8 cellular contexts compared by ENCODE assay signal in the genomic region with DNA sequence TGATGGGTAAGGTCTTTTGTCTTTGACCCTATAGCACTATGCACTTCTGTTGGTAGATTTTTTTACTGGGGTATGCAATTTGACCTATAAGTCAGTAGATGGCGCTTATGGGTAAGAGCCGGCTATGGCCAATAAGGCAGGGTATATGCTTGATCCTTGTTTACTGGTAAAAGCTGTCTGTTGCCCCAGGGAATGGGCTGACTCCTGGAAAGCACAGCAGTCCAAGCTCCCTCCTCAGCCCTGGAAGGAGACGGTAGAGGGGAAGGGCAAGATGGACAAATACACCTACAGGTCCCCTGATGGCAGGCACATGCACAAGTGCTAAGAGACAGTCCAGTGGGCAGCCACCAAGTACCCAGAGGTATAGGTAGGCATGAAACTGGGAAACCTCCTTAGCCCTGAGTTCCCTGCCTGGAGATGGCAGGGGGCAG.
DNase-seq lines count a peak whose midpoint lies in the region; ATAC-seq and TF ChIP-seq lines count a peak whose summit lies in the region.

No MANE protein-coding gene starts in this region.

- intact Hi-C loops in vagina (cut with DNase I), result no loop called here
- intact Hi-C loops in activated T-helper 1 cell treated with anti-CD3 and anti-CD28 coated beads, Interleukin-12 subunit alpha, Interleukin-12 subunit beta, Interleukin-2, Interleukin-4 antibody, amounts not matched to agents 30 ng/mL and 10 ng/mL and 1 ng/mL, durations not matched to agents 14 hours and 24 hours and 36 hours (cut with micrococcal nuclease), result loop anchor here (1.0 kb wide), 1 partner anchor 514 kb away; no protein-coding TSS in a partner anchor

- TF ChIP-seq CTCF in SK-N-SH (IDR thresholded peaks at IDR 0.05) (peak; percentile 83), vagina (IDR thresholded peaks at IDR 0.05) (peak in 1 of 3 experiments; percentile 18)

- H3K79me2 ChIP-seq in SK-N-SH (ENCODE audit: insufficient read depth), result no peaks in the 10 kb centered on the region

- ATAC-seq in GM19463 (IDR thresholded peaks at IDR 0.05; ENCODE audit: unreplicated experiment) (peak; percentile 88), HG03565 (IDR thresholded peaks at IDR 0.05; ENCODE audit: unreplicated experiment) (peak; percentile 83)

- H3K27me3 ChIP-seq in SK-N-SH (ENCODE audit: insufficient read depth), result no peaks in the 10 kb centered on the region
- no peaks in the 10 kb centered on the region for H3K27me3 ChIP-seq in vagina

- TF ChIP-seq RAD21 in SK-N-SH (IDR thresholded peaks at IDR 0.05; ENCODE audit: low read length), result peak; percentile 88

- H3K9me2 ChIP-seq in SK-N-SH, result no peaks in the 10 kb centered on the region

- TF ChIP-seq POLR2A in vagina (IDR thresholded peaks at IDR 0.05), result no peak

- H3K4me2 ChIP-seq in SK-N-SH, result no peak overlapping the region

- H3K36me3 ChIP-seq in SK-N-SH (replicated peaks in 1 of 2; ENCODE audit: control insufficient read depth in 1 of 2, insufficient read depth in 2 of 2, low read length in 1 of 2), result no peaks in the 10 kb centered on the region
- H3K36me3 ChIP-seq in vagina, result no peaks in the 10 kb centered on the region

- no peaks in the 10 kb centered on the region for H4K20me1 ChIP-seq in SK-N-SH (ENCODE audit: insufficient read depth)

- peaks cover 0 to 8% of the 10 kb centered on the region in 2 experiments; a peak in 1 of 4 replicates for H3K4me1 ChIP-seq in SK-N-SH (ENCODE audit: control insufficient read depth in 1 of 2, insufficient read depth in 2 of 2, low read depth in 1 of 2, low read length in 1 of 2)
- H3K4me1 ChIP-seq in vagina, result no peaks in the 10 kb centered on the region

- TF ChIP-seq EP300 in SK-N-SH (IDR thresholded peaks at IDR 0.05; ENCODE audit: borderline replicate concordance in 1 of 2, low read depth in 1 of 2, low read length in 1 of 2), result no peak

- no peaks in the 10 kb centered on the region for H3K4me1 Mint-ChIP-seq in activated T-helper 1 cell treated with anti-CD3 and anti-CD28 coated beads, Interleukin-12 subunit alpha, Interleukin-12 subunit beta, Interleukin-2, Interleukin-4 antibody, amounts not matched to agents 30 ng/mL and 10 ng/mL and 1 ng/mL, durations not matched to agents 14 hours and 24 hours and 36 hours (ENCODE audit: low read depth)

- H3K27ac Mint-ChIP-seq in activated T-helper 1 cell treated with anti-CD3 and anti-CD28 coated beads, Interleukin-12 subunit alpha, Interleukin-12 subunit beta, Interleukin-2, Interleukin-4 antibody, amounts not matched to agents 30 ng/mL and 10 ng/mL and 1 ng/mL, durations not matched to agents 14 hours and 24 hours and 36 hours, result no peak overlapping the region

- no peak overlapping the region; a peak in 1 of 4 replicates for H3K4me3 ChIP-seq in SK-N-SH (ENCODE audit: low read depth in 2 of 2, low read length in 1 of 2)
- H3K4me3 ChIP-seq in vagina, result no peak overlapping the region

- H3F3A ChIP-seq in SK-N-SH (replicated peaks; ENCODE audit: insufficient read depth), result no peaks in the 10 kb centered on the region

- 26% methylated on average over 3 of the region's 3 CpGs for WGBS in SK-N-SH (ENCODE audit: low lambda C conversion rate)

- CTCF ChIA-PET in SK-N-SH (lab: Yijun Ruan, JAX), result interaction anchor here (0.5 to 3.0 kb wide), 36 partner anchors 9 to 533 kb away, joined by 3 to 14 read pairs (median 3); a partner anchor contains a TSS

- peaks cover 2% of the 10 kb centered on the region for H3K27me3 Mint-ChIP-seq in activated T-helper 1 cell treated with anti-CD3 and anti-CD28 coated beads, Interleukin-12 subunit alpha, Interleukin-12 subunit beta, Interleukin-2, Interleukin-4 antibody, amounts not matched to agents 30 ng/mL and 10 ng/mL and 1 ng/mL, durations not matched to agents 14 hours and 24 hours and 36 hours (ENCODE audit: insufficient read depth)

- POLR2A ChIA-PET in SK-N-SH (lab: Yijun Ruan, JAX), result no interaction called here

- no peak overlapping the region for H2AFZ ChIP-seq in SK-N-SH (ENCODE audit: low read depth)

- H3K4me3 Mint-ChIP-seq in activated T-helper 1 cell treated with anti-CD3 and anti-CD28 coated beads, Interleukin-12 subunit alpha, Interleukin-12 subunit beta, Interleukin-2, Interleukin-4 antibody, amounts not matched to agents 30 ng/mL and 10 ng/mL and 1 ng/mL, durations not matched to agents 14 hours and 24 hours and 36 hours, result no peak overlapping the region

- H3K9me3 ChIP-seq in SK-N-SH, result no peaks in the 10 kb centered on the region
- no peaks in the 10 kb centered on the region for H3K9me3 ChIP-seq in vagina

- no peaks in the 10 kb centered on the region for H3K36me3 Mint-ChIP-seq in activated T-helper 1 cell treated with anti-CD3 and anti-CD28 coated beads, Interleukin-12 subunit alpha, Interleukin-12 subunit beta, Interleukin-2, Interleukin-4 antibody, amounts not matched to agents 30 ng/mL and 10 ng/mL and 1 ng/mL, durations not matched to agents 14 hours and 24 hours and 36 hours (ENCODE audit: low read depth)

- DNase-seq in EH (ENCODE audit: low read depth) (peak; percentile 70), SK-N-SH (peak; percentile 48), foreskin melanocyte (peak; percentile 67), pulmonary artery endothelial cell (ENCODE audit: low read depth, low spot score) (peak; percentile 20), vagina (ENCODE audit: extremely low spot score in 2 of 2) (no peak)
- no peak for DNase-seq in activated T-helper 1 cell treated with anti-CD3 and anti-CD28 coated beads, Interleukin-12 subunit alpha, Interleukin-12 subunit beta, Interleukin-2, Interleukin-4 antibody, amounts not matched to agents 30 ng/mL and 10 ng/mL and 1 ng/mL, durations not matched to agents 14 hours and 24 hours and 36 hours (ENCODE audit: low spot score)

- H3K27ac ChIP-seq in SK-N-SH (ENCODE audit: low read depth in 2 of 2, low read length in 1 of 2) (no peak overlapping the region), vagina (no peak overlapping the region)

- H3K9ac ChIP-seq in SK-N-SH, result no peak overlapping the region

- no peaks in the 10 kb centered on the region for H3K9me3 Mint-ChIP-seq in activated T-helper 1 cell treated with anti-CD3 and anti-CD28 coated beads, Interleukin-12 subunit alpha, Interleukin-12 subunit beta, Interleukin-2, Interleukin-4 antibody, amounts not matched to agents 30 ng/mL and 10 ng/mL and 1 ng/mL, durations not matched to agents 14 hours and 24 hours and 36 hours

TF ChIP-seq in SK-N-SH, 30 proteins besides CTCF, POLR2A, EP300 and RAD21:
- TF ChIP-seq, protein P1, sequence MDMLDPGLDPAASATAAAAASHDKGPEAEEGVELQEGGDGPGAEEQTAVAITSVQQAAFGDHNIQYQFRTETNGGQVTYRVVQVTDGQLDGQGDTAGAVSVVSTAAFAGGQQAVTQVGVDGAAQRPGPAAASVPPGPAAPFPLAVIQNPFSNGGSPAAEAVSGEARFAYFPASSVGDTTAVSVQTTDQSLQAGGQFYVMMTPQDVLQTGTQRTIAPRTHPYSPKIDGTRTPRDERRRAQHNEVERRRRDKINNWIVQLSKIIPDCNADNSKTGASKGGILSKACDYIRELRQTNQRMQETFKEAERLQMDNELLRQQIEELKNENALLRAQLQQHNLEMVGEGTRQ (IDR thresholded peaks at IDR 0.05; ENCODE audit: borderline replicate concordance, low read depth, low read length), result no peak
- TF ChIP-seq EZH2phosphoT487 (IDR thresholded peaks at IDR 0.05; ENCODE audit: borderline replicate concordance, low read depth) (no peak), POLR2AphosphoS5 (IDR thresholded peaks at IDR 0.05; ENCODE audit: low read depth, low read length) (no peak), TEAD4 (IDR thresholded peaks at IDR 0.05; ENCODE audit: borderline replicate concordance, insufficient read depth) (no peak), SMC3 (IDR thresholded peaks at IDR 0.05; ENCODE audit: low read depth, low read length) (peak; percentile 82), CHD2 (IDR thresholded peaks at IDR 0.05; ENCODE audit: low read length, partially characterized antibody) (peak; percentile 20), ELF1 (IDR thresholded peaks at IDR 0.05) (no peak)

Comparison
In these comparisons a context has a peak if more than half of its experiments do, and no peak if none do; other contexts are left out.
1. DNase-seq: peak in EH (single experiment), SK-N-SH (single experiment), foreskin melanocyte (single experiment) and pulmonary artery endothelial cell (single experiment); none in vagina (0 of 2) and activated T-helper 1 cell treated with anti-CD3 and anti-CD28 coated beads, Interleukin-12 subunit alpha, Interleukin-12 subunit beta, Interleukin-2, Interleukin-4 antibody, amounts not matched to agents 30 ng/mL and 10 ng/mL and 1 ng/mL, durations not matched to agents 14 hours and 24 hours and 36 hours (single experiment).